8 cellular contexts compared by ENCODE assay signal in the genomic region with DNA sequence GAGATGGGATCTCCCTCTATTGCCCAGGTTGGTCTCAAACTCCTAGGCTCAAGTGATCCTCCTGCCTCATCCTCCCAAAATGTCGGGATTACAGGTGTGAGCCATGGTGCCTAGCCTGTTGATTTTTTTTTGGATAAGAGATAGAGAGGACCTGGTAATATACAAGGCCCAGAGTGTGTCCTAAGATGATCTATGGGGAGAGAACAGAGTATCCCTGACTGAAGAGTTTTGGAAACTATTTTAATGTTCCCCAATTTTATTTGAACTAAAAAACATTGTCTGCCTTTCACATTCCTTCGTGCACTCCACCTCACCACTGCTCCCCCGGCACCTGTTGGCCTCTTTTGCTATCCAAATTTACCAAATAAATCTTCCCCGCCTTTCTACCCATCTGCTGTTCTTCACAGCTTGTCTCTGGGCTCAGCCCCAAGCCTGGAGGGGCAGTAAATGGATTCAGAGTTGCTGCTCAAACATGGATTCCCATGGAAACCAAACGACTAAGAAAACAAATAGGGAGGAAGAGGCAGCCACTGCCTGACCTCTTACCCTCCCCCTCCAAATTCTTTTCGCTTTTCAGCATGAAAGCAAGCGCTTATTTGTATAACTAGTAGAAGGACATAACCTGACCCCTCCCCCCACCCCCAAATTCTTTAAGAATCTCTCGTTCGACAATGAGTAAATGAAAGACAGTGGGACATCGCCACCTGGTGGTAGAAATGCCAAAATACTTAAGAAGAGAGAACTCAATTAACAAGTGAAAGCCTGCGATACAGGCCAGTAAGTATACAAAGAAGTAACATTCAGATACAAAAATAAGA. TPM values are rescaled to one million over a fixed set of nuclear protein-coding genes. Genes with fewer than 3 reads are reported as not detected.
DNase-seq lines count a peak whose midpoint lies in the region; ATAC-seq and TF ChIP-seq lines count a peak whose summit lies in the region.

No MANE protein-coding gene starts in this region.

- peak; percentile 56 for TF ChIP-seq CTCF in GM12872 (IDR thresholded peaks at IDR 0.05; ENCODE audit: insufficient read depth, low read depth, low read length)
- peak; percentile 81 for TF ChIP-seq CTCF in SK-N-SH (IDR thresholded peaks at IDR 0.05)
- TF ChIP-seq CTCF in glutamatergic neuron (IDR thresholded peaks at IDR 0.05; ENCODE audit: partially characterized antibody, unreplicated experiment) = peak; percentile 89
- TF ChIP-seq CTCF in osteocyte (IDR thresholded peaks at IDR 0.05) = peak; percentile 78
- TF ChIP-seq CTCF in thoracic aorta (IDR thresholded peaks at IDR 0.05) = peak; percentile 75

- H3K36me3 Mint-ChIP-seq in activated naive CD8-positive, alpha-beta T cell treated with anti-CD3 and anti-CD28 coated beads, Interleukin-2, amount 10 ng/mL, durations not matched to agents 7 days and 5 days = no peaks in the 10 kb centered on the region
- H3K36me3 Mint-ChIP-seq in glutamatergic neuron (ENCODE audit: unreplicated experiment) (no peaks in the 10 kb centered on the region), osteocyte (ENCODE audit: unreplicated experiment) (no peaks in the 10 kb centered on the region)

- no peaks in the 10 kb centered on the region for H3K79me2 ChIP-seq in SK-N-SH (ENCODE audit: insufficient read depth)

- H3K4me1 Mint-ChIP-seq in activated naive CD8-positive, alpha-beta T cell treated with anti-CD3 and anti-CD28 coated beads, Interleukin-2, amount 10 ng/mL, durations not matched to agents 7 days and 5 days = peaks cover 6% of the 10 kb centered on the region
- peaks cover 3% of the 10 kb centered on the region for H3K4me1 Mint-ChIP-seq in glutamatergic neuron (ENCODE audit: low read depth, unreplicated experiment)
- H3K4me1 Mint-ChIP-seq in osteocyte (ENCODE audit: unreplicated experiment) = peaks cover 19% of the 10 kb centered on the region

- peak overlapping the region; percentile 83 for H2AFZ ChIP-seq in SK-N-SH (ENCODE audit: low read depth)

- POLR2A ChIA-PET in SK-N-SH (lab: Yijun Ruan, JAX) = no interaction called here
- POLR2A ChIA-PET in activated naive CD8-positive, alpha-beta T cell treated with anti-CD3 and anti-CD28 coated beads, Interleukin-2, amount 10 ng/mL, durations not matched to agents 7 days and 5 days (lab: Charles Lee) = interaction anchor here (1.1 to 1.4 kb wide), 3 partner anchors 27 to 63 kb away, joined by 3 to 6 read pairs (median 3); no protein-coding TSS in a partner anchor

- H3K9me3 ChIP-seq in SK-N-SH = no peaks in the 10 kb centered on the region
- H3K9me3 ChIP-seq in thoracic aorta = no peaks in the 10 kb centered on the region

- peak overlapping the region; percentile 27 for H3K4me3 Mint-ChIP-seq in activated naive CD8-positive, alpha-beta T cell treated with anti-CD3 and anti-CD28 coated beads, Interleukin-2, amount 10 ng/mL, durations not matched to agents 7 days and 5 days
- H3K4me3 Mint-ChIP-seq in glutamatergic neuron (ENCODE audit: unreplicated experiment) (peak overlapping the region; percentile 65), osteocyte (ENCODE audit: unreplicated experiment) (peak overlapping the region; percentile 56)

- H3K36me3 ChIP-seq in SK-N-SH (replicated peaks in 1 of 2; ENCODE audit: control insufficient read depth in 1 of 2, insufficient read depth in 2 of 2, low read length in 1 of 2) (no peaks in the 10 kb centered on the region), thoracic aorta (no peaks in the 10 kb centered on the region)

- H3K27me3 Mint-ChIP-seq in activated naive CD8-positive, alpha-beta T cell treated with anti-CD3 and anti-CD28 coated beads, Interleukin-2, amount 10 ng/mL, durations not matched to agents 7 days and 5 days = peaks cover 8% of the 10 kb centered on the region
- H3K27me3 Mint-ChIP-seq in glutamatergic neuron (ENCODE audit: unreplicated experiment) (peaks cover 2% of the 10 kb centered on the region), osteocyte (ENCODE audit: unreplicated experiment) (no peaks in the 10 kb centered on the region)

- H3K9ac ChIP-seq in SK-N-SH = 0 out of 2 replicates have a peak overlapping the region, but pooled peaks have one; percentile 33

- H3K27ac ChIP-seq in SK-N-SH (ENCODE audit: low read depth in 2 of 2, low read length in 1 of 2) (peak overlapping the region in 1 of 2 experiments; percentile 4; a peak in 1 of 4 replicates), thoracic aorta (peak overlapping the region; percentile 25 to 53)

- TF ChIP-seq RAD21 in SK-N-SH (IDR thresholded peaks at IDR 0.05; ENCODE audit: low read length) = peak; percentile 87

- H3K4me1 ChIP-seq in SK-N-SH (ENCODE audit: control insufficient read depth in 1 of 2, insufficient read depth in 2 of 2, low read depth in 1 of 2, low read length in 1 of 2) (no peaks in the 10 kb centered on the region; a peak in 1 of 4 replicates), thoracic aorta (ENCODE audit: control insufficient read depth in 1 of 2, low read depth in 2 of 2) (peaks cover 4 to 5% of the 10 kb centered on the region in 2 donors)

- no peak for ATAC-seq in activated naive CD8-positive, alpha-beta T cell treated with anti-CD3 and anti-CD28 coated beads, Interleukin-2, amount 10 ng/mL, durations not matched to agents 7 days and 5 days (ENCODE audit: low read depth)
- ATAC-seq in thoracic aorta (ENCODE audit: insufficient number of reproducible peaks, low FRiP score, low read depth) (peak; percentile 60), GM18870 (IDR thresholded peaks at IDR 0.05; ENCODE audit: unreplicated experiment) (no peak)

- CTCF ChIA-PET in SK-N-SH (lab: Yijun Ruan, JAX) = interaction anchor here (0.6 to 2.9 kb wide), 19 partner anchors 9 to 453 kb away, joined by 3 to 27 read pairs (median 3); a partner anchor contains a TSS

- H3K4me2 ChIP-seq in SK-N-SH = peak overlapping the region; percentile 79

- no peaks in the 10 kb centered on the region for H3K9me3 Mint-ChIP-seq in activated naive CD8-positive, alpha-beta T cell treated with anti-CD3 and anti-CD28 coated beads, Interleukin-2, amount 10 ng/mL, durations not matched to agents 7 days and 5 days
- H3K9me3 Mint-ChIP-seq in glutamatergic neuron (ENCODE audit: unreplicated experiment) (no peaks in the 10 kb centered on the region), osteocyte (ENCODE audit: unreplicated experiment) (no peaks in the 10 kb centered on the region)

- H4K20me1 ChIP-seq in SK-N-SH (ENCODE audit: insufficient read depth) = no peaks in the 10 kb centered on the region

- H3F3A ChIP-seq in SK-N-SH (replicated peaks; ENCODE audit: insufficient read depth) = no peaks in the 10 kb centered on the region

- WGBS in SK-N-SH (ENCODE audit: low lambda C conversion rate) = 14% methylated on average over 11 of the region's 11 CpGs

- H3K27ac Mint-ChIP-seq in activated naive CD8-positive, alpha-beta T cell treated with anti-CD3 and anti-CD28 coated beads, Interleukin-2, amount 10 ng/mL, durations not matched to agents 7 days and 5 days = peak overlapping the region; percentile 2
- no peak overlapping the region for H3K27ac Mint-ChIP-seq in glutamatergic neuron (ENCODE audit: unreplicated experiment)
- H3K27ac Mint-ChIP-seq in osteocyte (ENCODE audit: unreplicated experiment) = peak overlapping the region; percentile 87

- H3K4me3 ChIP-seq in SK-N-SH (ENCODE audit: low read depth in 2 of 2, low read length in 1 of 2) = peak overlapping the region; percentile 32 to 57
- peak overlapping the region; percentile 67 for H3K4me3 ChIP-seq in thoracic aorta

- TF ChIP-seq EP300 in SK-N-SH (IDR thresholded peaks at IDR 0.05; ENCODE audit: borderline replicate concordance in 1 of 2, low read depth in 1 of 2, low read length in 1 of 2) = no peak

- H3K27me3 ChIP-seq in SK-N-SH (ENCODE audit: insufficient read depth) (no peaks in the 10 kb centered on the region), thoracic aorta (replicated peaks; ENCODE audit: insufficient read depth) (no peaks in the 10 kb centered on the region)

- DNase-seq in NCI-H1092 (lab: John Stamatoyannopoulos, UW) = peak; percentile 92
- DNase-seq in SK-N-SH = peak; percentile 65
- peak; percentile 36 for DNase-seq in activated naive CD8-positive, alpha-beta T cell treated with anti-CD3 and anti-CD28 coated beads, Interleukin-2, amount 10 ng/mL, durations not matched to agents 7 days and 5 days
- DNase-seq in glutamatergic neuron = peak; percentile 57
- peak; percentile 86 for DNase-seq in osteocyte (ENCODE audit: extremely low spot score, unreplicated experiment)
- peak; percentile 66 for DNase-seq in thoracic aorta (ENCODE audit: low spot score)

- H3K9me2 ChIP-seq in SK-N-SH = no peaks in the 10 kb centered on the region

TF ChIP-seq in SK-N-SH, 30 proteins besides CTCF, POLR2A, EP300 and RAD21 (continues in another document):
- TF ChIP-seq NFIC (IDR thresholded peaks at IDR 0.05; ENCODE audit: borderline replicate concordance) = no peak

RNA-seq across cellular contexts. Expression of a gene that starts 22.6 kb away (rescaled TPM):
- polyA plus RNA-seq in SK-N-SH (2012; rRNA removed) = not detected in 2 replicates
- not detected in 2 replicates for polyA plus RNA-seq in SK-N-SH (2012; cell fraction: cytosol; rRNA removed)
- not detected in 2 replicates for polyA plus RNA-seq in SK-N-SH (2012; cell fraction: nucleus; rRNA removed)
- not detected for total RNA-seq in activated naive CD8-positive, alpha-beta T cell treated with anti-CD3 and anti-CD28 coated beads, Interleukin-2, amount 10 ng/mL, durations not matched to agents 7 days and 5 days
- total RNA-seq in glutamatergic neuron (ENCODE audit: unreplicated experiment) (not detected), osteocyte (not detected in 2 replicates), thoracic aorta (not detected)

RNA-seq across cellular contexts. Expression of a gene that starts 31.1 kb away (rescaled TPM):
- 7.5 and 9.1 TPM in 2 replicates for polyA plus RNA-seq in SK-N-SH (2012; rRNA removed)
- 7.0 and 7.7 TPM in 2 replicates for polyA plus RNA-seq in SK-N-SH (2012; cell fraction: cytosol; rRNA removed)
- 6.1 and 6.4 TPM in 2 replicates for polyA plus RNA-seq in SK-N-SH (2012; cell fraction: nucleus; rRNA removed)
- total RNA-seq in activated naive CD8-positive, alpha-beta T cell treated with anti-CD3 and anti-CD28 coated beads, Interleukin-2, amount 10 ng/mL, durations not matched to agents 7 days and 5 days = 1 to 10 TPM; 4.0 to 4.4 TPM
- 62.9 TPM for total RNA-seq in glutamatergic neuron (ENCODE audit: unreplicated experiment)
- total RNA-seq in osteocyte = 22.7 and 28.1 TPM in 2 replicates
- 10 to 100 TPM in 1 of 2 donors, 1 to 10 TPM in 1; 4.9 to 11.3 TPM for total RNA-seq in thoracic aorta

RNA-seq across cellular contexts. Expression of a gene that starts 46.2 kb away (rescaled TPM):
- 118 and 198 TPM in 2 replicates for polyA plus RNA-seq in SK-N-SH (2012; rRNA removed)
- 61.6 and 76.3 TPM in 2 replicates for polyA plus RNA-seq in SK-N-SH (2012; cell fraction: cytosol; rRNA removed)
- polyA plus RNA-seq in SK-N-SH (2012; cell fraction: nucleus; rRNA removed) = 869 and 939 TPM in 2 replicates
- total RNA-seq in activated naive CD8-positive, alpha-beta T cell treated with anti-CD3 and anti-CD28 coated beads, Interleukin-2, amount 10 ng/mL, durations not matched to agents 7 days and 5 days = 10 to 100 TPM; 89.2 to 90.9 TPM
- total RNA-seq in glutamatergic neuron (ENCODE audit: unreplicated experiment) (90.0 TPM), osteocyte (42.9 and 43.9 TPM in 2 replicates), thoracic aorta (10 to 100 TPM; 54.8 to 62.4 TPM)

Comparison
In these comparisons a context has a peak if more than half of its experiments do, and no peak if none do; other contexts are left out.
1. DNase-seq: peak in every context shown above with its lines; median percentile 92 in NCI-H1092; 86 in osteocyte; 66 in thoracic aorta; 65 in SK-N-SH; 57 in glutamatergic neuron; 36 in activated naive CD8-positive, alpha-beta T cell treated with anti-CD3 and anti-CD28 coated beads, Interleukin-2, amount 10 ng/mL, durations not matched to agents 7 days and 5 days.